ENCODE assay signal across 25 cellular contexts in the genomic region with DNA sequence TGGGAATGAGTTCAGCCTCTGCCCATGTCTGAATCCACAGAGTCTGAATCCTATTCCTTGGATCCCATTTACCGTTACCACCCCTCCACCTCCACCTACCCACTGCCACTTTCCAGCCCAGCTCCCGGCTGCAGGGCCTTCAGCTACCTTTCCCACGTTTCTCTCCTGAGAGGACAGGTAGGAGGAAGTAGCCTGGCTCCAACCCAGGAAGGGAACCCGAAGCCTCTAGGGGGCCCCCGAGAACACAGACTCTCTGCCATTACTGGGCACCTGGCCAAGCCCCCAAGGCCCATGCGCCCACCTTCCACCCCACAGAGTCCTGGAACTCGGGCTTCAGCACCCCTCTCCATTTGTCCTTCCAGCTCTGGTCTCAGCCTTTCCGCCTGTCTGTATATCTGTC.
DNase-seq lines count a peak whose midpoint lies in the region; ATAC-seq and TF ChIP-seq lines count a peak whose summit lies in the region.
"Had no signal": no experiment of that assay in that cellular context is flagged by ENCODE, and none has a peak within 500 bp of the region (broad histone marks: within the 10 kb centered on the region; RNA-seq: fewer than 3 reads in every experiment).

No MANE protein-coding gene starts in this region.

- peak; percentile 45; the same call in 1 of the 2 replicates for TF ChIP-seq CTCF in GM12875 (IDR thresholded peaks at IDR 0.05; ENCODE audit: borderline replicate concordance, insufficient read depth, low read depth, low read length)
- TF ChIP-seq CTCF in OCI-LY1 (IDR thresholded peaks at IDR 0.05; ENCODE audit: low read length): peak; percentile 33
- TF ChIP-seq CTCF in endodermal cell (conservative IDR thresholded peaks at IDR 0.05): peak; percentile 55
- TF ChIP-seq CTCF in lower lobe of right lung (IDR thresholded peaks at IDR 0.05): no peak
- TF ChIP-seq CTCF in glutamatergic neuron (IDR thresholded peaks at IDR 0.05; ENCODE audit: partially characterized antibody, unreplicated experiment): no peak

- WGBS in endodermal cell (ENCODE audit: insufficient coverage in 1 of 2, insufficient read length in 1 of 2), 2 experiments: 82 to 100% methylated on average over 3 to 8 of the region's 8 CpGs

- no peak overlapping the region for H3K4me3 Mint-ChIP-seq in endodermal cell
- H3K4me3 Mint-ChIP-seq in glutamatergic neuron (ENCODE audit: unreplicated experiment): no peak overlapping the region
- H3K4me3 Mint-ChIP-seq: activated CD8-positive, alpha-beta T cell treated with anti-CD3 and anti-CD28 coated beads for 36 hours; activated T-cell treated with anti-CD3 and anti-CD28 coated beads, Interleukin-2, amount 50 U/mL, for 24 hours; CD4-positive, alpha-beta memory T cell; memory B cell; type B pancreatic cell had no signal

- no peak for ATAC-seq in lower lobe of right lung
- ATAC-seq: activated CD4-positive, CD25-positive, alpha-beta regulatory T cell treated with anti-CD3 and anti-CD28 coated beads, Interleukin-2, amount 50 U/mL, for 24 hours; activated CD8-positive, alpha-beta T cell treated with anti-CD3 and anti-CD28 coated beads for 36 hours; activated naive CD4-positive, alpha-beta T cell treated with anti-CD3 and anti-CD28 coated beads, Interleukin-2, amount 50 U/mL, for 72 hours; SK-N-SH treated with all-trans-retinoic acid at 6 μM for 48 hours had no signal

- H3K36me3 ChIP-seq in OCI-LY1 (ENCODE audit: insufficient read depth, low read length) (no peaks in the 10 kb centered on the region), endodermal cell (ENCODE audit: control insufficient read depth, insufficient read depth, low read length) (no peaks in the 10 kb centered on the region), lower lobe of right lung (no peaks in the 10 kb centered on the region)
- H3K36me3 ChIP-seq: ascending aorta had no signal

- H4K20me1 ChIP-seq in OCI-LY1 (ENCODE audit: insufficient read depth, low read length): no peaks in the 10 kb centered on the region

- DNase-seq in ELF-1 (ENCODE audit: low read depth, low spot score) (peak; percentile 50), endodermal cell (peak; percentile 79), NK-92 (lab: John Stamatoyannopoulos, UW; ENCODE audit: unreplicated experiment) (no peak), lower lobe of right lung (no peak), glutamatergic neuron (no peak), activated T-cell treated with anti-CD3 and anti-CD28 coated beads for 4 hours (no peak)
- DNase-seq: activated CD8-positive, alpha-beta T cell treated with anti-CD3 and anti-CD28 coated beads for 36 hours; activated T-cell treated with anti-CD3 and anti-CD28 coated beads, Interleukin-2, amount 50 U/mL, for 24 hours; CD4-positive, alpha-beta memory T cell; DMS79; erythroblast; foreskin melanocyte; hypothalamus; NCI-H1417 treated with DMSO at 0.1 percent for 48 hours; NCI-H524 treated with DMSO at 0.1 percent for 48 hours; occipital lobe; stimulated activated CD4-positive, alpha-beta T cell treated with anti-CD3 and anti-CD28 coated beads, Interleukin-12 subunit alpha, Interleukin-12 subunit beta, amount 100 ng/mL, for 4 hours had no signal

- H3K4me3 ChIP-seq in GM12875 (ENCODE audit: low read depth, low read length) (no peak overlapping the region), OCI-LY1 (ENCODE audit: low read depth, low read length, poor library complexity, severe bottlenecking) (no peak overlapping the region), endodermal cell (ENCODE audit: low read length) (no peak overlapping the region), lower lobe of right lung (no peak overlapping the region)
- H3K4me3 ChIP-seq: ascending aorta had no signal

- no peaks in the 10 kb centered on the region for H3K79me2 ChIP-seq in OCI-LY1 (ENCODE audit: insufficient read depth, low read length)

- no peaks in the 10 kb centered on the region for H3K4me1 ChIP-seq in OCI-LY1 (ENCODE audit: insufficient read depth, low read length, severe bottlenecking)
- no peaks in the 10 kb centered on the region for H3K4me1 ChIP-seq in endodermal cell (ENCODE audit: control insufficient read depth, insufficient read depth, low read length)
- no peaks in the 10 kb centered on the region for H3K4me1 ChIP-seq in lower lobe of right lung
- H3K4me1 ChIP-seq: ascending aorta had no signal

- H3K4me2 ChIP-seq in OCI-LY1 (ENCODE audit: low read length): no peak overlapping the region

- no peaks in the 10 kb centered on the region for H3K9me3 Mint-ChIP-seq in endodermal cell
- peaks cover 11% of the 10 kb centered on the region for H3K9me3 Mint-ChIP-seq in glutamatergic neuron (ENCODE audit: unreplicated experiment)
- H3K9me3 Mint-ChIP-seq: activated CD8-positive, alpha-beta T cell treated with anti-CD3 and anti-CD28 coated beads for 36 hours; activated naive CD4-positive, alpha-beta T cell treated with anti-CD3 and anti-CD28 coated beads, Interleukin-2, amount 50 U/mL, for 72 hours; activated T-cell treated with anti-CD3 and anti-CD28 coated beads, Interleukin-2, amount 50 U/mL, for 24 hours; CD4-positive, alpha-beta memory T cell; memory B cell; type B pancreatic cell had no signal

- no peaks in the 10 kb centered on the region for H3F3A ChIP-seq in OCI-LY1 (ENCODE audit: insufficient read depth, low read length)

- H3K27ac ChIP-seq in OCI-LY1 (ENCODE audit: low read depth, low read length, poor library complexity, severe bottlenecking): no peak overlapping the region
- no peak overlapping the region for H3K27ac ChIP-seq in endodermal cell (ENCODE audit: low read depth, low read length)
- H3K27ac ChIP-seq in lower lobe of right lung: no peak overlapping the region
- H3K27ac ChIP-seq: ascending aorta had no signal

- no peaks in the 10 kb centered on the region for H3K9me2 ChIP-seq in OCI-LY1 (ENCODE audit: low read depth, low read length)

- H3K27me3 ChIP-seq in OCI-LY1 (ENCODE audit: insufficient read depth, low read length) (no peaks in the 10 kb centered on the region), endodermal cell (ENCODE audit: control insufficient read depth, insufficient read depth, low read length, poor library complexity, severe bottlenecking) (no peaks in the 10 kb centered on the region), lower lobe of right lung (ENCODE audit: low read depth) (no peaks in the 10 kb centered on the region)
- H3K27me3 ChIP-seq: ascending aorta had no signal

- H3K27me3 Mint-ChIP-seq in endodermal cell (ENCODE audit: insufficient read depth) (no peaks in the 10 kb centered on the region), glutamatergic neuron (ENCODE audit: unreplicated experiment) (peaks cover 7% of the 10 kb centered on the region)
- H3K27me3 Mint-ChIP-seq: activated CD8-positive, alpha-beta T cell treated with anti-CD3 and anti-CD28 coated beads for 36 hours; activated T-cell treated with anti-CD3 and anti-CD28 coated beads, Interleukin-2, amount 50 U/mL, for 24 hours had no signal

- no peak overlapping the region for H2AFZ ChIP-seq in OCI-LY1 (ENCODE audit: low read length)

- H3K4me1 Mint-ChIP-seq in endodermal cell (no peaks in the 10 kb centered on the region), glutamatergic neuron (ENCODE audit: low read depth, unreplicated experiment) (peaks cover 18% of the 10 kb centered on the region)
- H3K4me1 Mint-ChIP-seq: CD4-positive, alpha-beta memory T cell had no signal

- H3K9ac ChIP-seq in OCI-LY1 (ENCODE audit: low read length) (no peak overlapping the region), endodermal cell (ENCODE audit: extremely low read depth, low read length, poor library complexity, severe bottlenecking) (no peak overlapping the region)

- no peak overlapping the region for H3K27ac Mint-ChIP-seq in endodermal cell
- no peak overlapping the region for H3K27ac Mint-ChIP-seq in glutamatergic neuron (ENCODE audit: unreplicated experiment)
- H3K27ac Mint-ChIP-seq: activated CD8-positive, alpha-beta T cell treated with anti-CD3 and anti-CD28 coated beads for 36 hours; activated naive CD4-positive, alpha-beta T cell treated with anti-CD3 and anti-CD28 coated beads, Interleukin-2, amount 50 U/mL, for 72 hours; activated T-cell treated with anti-CD3 and anti-CD28 coated beads, Interleukin-2, amount 50 U/mL, for 24 hours; CD4-positive, alpha-beta memory T cell; memory B cell; type B pancreatic cell had no signal

- H3K36me3 Mint-ChIP-seq in endodermal cell (ENCODE audit: low read depth) (no peaks in the 10 kb centered on the region), glutamatergic neuron (ENCODE audit: unreplicated experiment) (no peaks in the 10 kb centered on the region)
- H3K36me3 Mint-ChIP-seq: activated naive CD4-positive, alpha-beta T cell treated with anti-CD3 and anti-CD28 coated beads, Interleukin-2, amount 50 U/mL, for 72 hours; CD4-positive, alpha-beta memory T cell; memory B cell; type B pancreatic cell had no signal

- H3K9me3 ChIP-seq in OCI-LY1 (ENCODE audit: low read length) (no peaks in the 10 kb centered on the region), endodermal cell (ENCODE audit: control insufficient read depth, low read length) (no peaks in the 10 kb centered on the region), lower lobe of right lung (no peaks in the 10 kb centered on the region)
- H3K9me3 ChIP-seq: ascending aorta had no signal

- intact Hi-C loops in lower lobe of right lung (cut with DNase I): no loop called here

Comparison
In these comparisons a context has a peak if more than half of its experiments do, and no peak if none do; other contexts are left out.
1. DNase-seq: peak in ELF-1 (single experiment) and endodermal cell (single experiment); none in NK-92 (single experiment), lower lobe of right lung (single experiment), glutamatergic neuron (single experiment) and activated T-cell treated with anti-CD3 and anti-CD28 coated beads for 4 hours (single experiment).
2. CTCF ChIP-seq: peak in GM12875 (single experiment), OCI-LY1 (single experiment) and endodermal cell (single experiment); none in lower lobe of right lung (single experiment) and glutamatergic neuron (single experiment).